ENCODE assay signal across 21 cellular contexts in genomic region chr19:1450735-1451669, GRCh38. TPM values are rescaled to one million over a fixed set of nuclear protein-coding genes. Genes with fewer than 3 reads are reported as not detected.
DNase-seq lines count a peak whose midpoint lies in the region; ATAC-seq, FAIRE-seq and TF ChIP-seq lines count a peak whose summit lies in the region.
"Had no signal": no experiment of that assay in that cellular context is flagged by ENCODE, and none has a peak within 500 bp of the region (broad histone marks: within the 10 kb centered on the region; RNA-seq: fewer than 3 reads in every experiment).

No MANE protein-coding gene starts in this region.

- H4K20me1 ChIP-seq in endothelial cell of umbilical vein (replicated peaks; ENCODE audit: control insufficient read depth, extremely low read depth, insufficient read depth, low read length): no peaks in the 10 kb centered on the region

- no peak overlapping the region for H3K4me2 ChIP-seq in endothelial cell of umbilical vein (ENCODE audit: insufficient read depth, low read length)

- no peak overlapping the region for H2AFZ ChIP-seq in endothelial cell of umbilical vein (ENCODE audit: low read depth, low read length)
- H2AFZ ChIP-seq: hepatocyte had no signal

- no TSS peak for BruUV-seq in endothelial cell of umbilical vein (replicated peaks; lab: Mats Ljungman, UMichigan)

- H3K9ac ChIP-seq in endothelial cell of umbilical vein (replicated peaks; ENCODE audit: extremely low read depth, insufficient read depth, low read length): no peak overlapping the region

- ATAC-seq in T-helper 17 cell: no peak
- ATAC-seq: left lobe of liver had no signal

- no peaks in the 10 kb centered on the region for H3K4me1 ChIP-seq in endothelial cell of umbilical vein (ENCODE audit: control insufficient read depth, extremely low read depth, insufficient read depth, low read length)

- peak overlapping the region; percentile 63 for H3K4me3 Mint-ChIP-seq in T-helper 17 cell
- H3K4me3 Mint-ChIP-seq: CD8-positive, alpha-beta T cell; T-helper 1 cell treated with Interleukin-12 subunit alpha and Interleukin-12 subunit beta and Interleukin-4 antibody, amounts not matched to agents 30 μg/mL and 1 μg/mL, for 36 hours had no signal

- CTCF ChIA-PET in endothelial cell of umbilical vein (lab: Charles Lee): no interaction called here

- no peak overlapping the region for H3K4me3 ChIP-seq in endothelial cell of umbilical vein (replicated peaks in 1 of 3; ENCODE audit: insufficient read depth in 1 of 3, low read depth in 1 of 3, low read length in 3 of 3)
- H3K4me3 ChIP-seq: colonic mucosa, HAP-1, hepatocyte had no signal

- no peak for TF ChIP-seq CTCF in endothelial cell of umbilical vein (IDR thresholded peaks at IDR 0.05; ENCODE audit: extremely low read depth in 1 of 2, insufficient read depth in 1 of 2, low read depth in 1 of 2, low read length in 2 of 2)

- dilution Hi-C loops in endothelial cell of umbilical vein (cut with MboI; ENCODE audit: extremely low pct_ligation_motif_present, low sequenced_read_pairs): no loop called here

- H3K27ac Mint-ChIP-seq in T-helper 17 cell: no peak overlapping the region
- H3K27ac Mint-ChIP-seq: CD8-positive, alpha-beta T cell; T-helper 1 cell treated with Interleukin-12 subunit alpha and Interleukin-12 subunit beta and Interleukin-4 antibody, amounts not matched to agents 30 μg/mL and 1 μg/mL, for 36 hours had no signal

- H3K9me1 ChIP-seq in endothelial cell of umbilical vein (replicated peaks; ENCODE audit: control insufficient read depth, extremely low read depth, insufficient read depth, low read length): no peaks in the 10 kb centered on the region

- H3K27me3 Mint-ChIP-seq in T-helper 17 cell: peaks cover 51% of the 10 kb centered on the region

- TF ChIP-seq POLR2A in endothelial cell of umbilical vein (IDR thresholded peaks at IDR 0.05; ENCODE audit: low read depth, low read length): no peak

- intact Hi-C loops in endothelial cell of umbilical vein (cut with micrococcal nuclease): no loop called here

- H3K27ac ChIP-seq in endothelial cell of umbilical vein (ENCODE audit: insufficient read depth, low read depth, low read length): no peak overlapping the region
- H3K27ac ChIP-seq: 22Rv1, colonic mucosa, hepatocyte had no signal

- no peak for FAIRE-seq in endothelial cell of umbilical vein (lab: Jason Lieb, UNC)
- FAIRE-seq: GM12891, RCC 7860 had no signal

- peaks cover 16% of the 10 kb centered on the region for H3K36me3 Mint-ChIP-seq in T-helper 17 cell (ENCODE audit: low read depth)
- H3K36me3 Mint-ChIP-seq: CD8-positive, alpha-beta T cell had no signal

- no peaks in the 10 kb centered on the region for H3K79me2 ChIP-seq in endothelial cell of umbilical vein (ENCODE audit: control insufficient read depth, insufficient read depth, low read length)
- H3K79me2 ChIP-seq: hepatocyte had no signal

- H3K27me3 ChIP-seq in endothelial cell of umbilical vein (ENCODE audit: control insufficient read depth in 2 of 2, insufficient read depth in 2 of 2, low read length in 2 of 2): peaks cover 30 to 44% of the 10 kb centered on the region in 2 experiments

- POLR2A ChIA-PET in endothelial cell of umbilical vein (lab: Charles Lee): no interaction called here

- H3K4me1 Mint-ChIP-seq in T-helper 17 cell: peaks cover 19% of the 10 kb centered on the region

- H3K9me3 ChIP-seq in T-helper 17 cell (ENCODE audit: control insufficient read depth, low read length, poor library complexity, severe bottlenecking) (no peaks in the 10 kb centered on the region), endothelial cell of umbilical vein (replicated peaks; ENCODE audit: control insufficient read depth, insufficient read depth, low read length) (no peaks in the 10 kb centered on the region)
- H3K9me3 ChIP-seq: colonic mucosa, HAP-1 had no signal

- H3K36me3 ChIP-seq in endothelial cell of umbilical vein (ENCODE audit: control insufficient read depth in 2 of 2, extremely low read depth in 1 of 2, insufficient read depth in 2 of 2, low read length in 2 of 2): no peaks in the 10 kb centered on the region
- H3K36me3 ChIP-seq: colonic mucosa, HAP-1 had no signal

- DNase-seq in DMS 273 (lab: John Stamatoyannopoulos, UW; ENCODE audit: unreplicated experiment) (peak; percentile 54), DMS 273 treated with DMSO at 0.1 percent for 48 hours (lab: John Stamatoyannopoulos, UW) (no peak), T-helper 17 cell (no peak), endothelial cell of umbilical vein (ENCODE audit: low read depth, low spot score) (no peak), pons (ENCODE audit: low spot score) (peak; percentile 47), NOMO-1 treated with DMSO at 0.1 percent for 48 hours (lab: John Stamatoyannopoulos, UW; ENCODE audit: unreplicated experiment) (no peak), SIG-M5 (lab: John Stamatoyannopoulos, UW) (no peak)
- DNase-seq in activated CD4-positive, alpha-beta T cell treated with anti-CD3 and anti-CD28 coated beads, Interleukin-2, amount 50 U/mL, for 1 hour: no peak
- DNase-seq: activated CD4-positive, alpha-beta T cell treated with anti-CD3 and anti-CD28 coated beads for 1 hour; CD8-positive, alpha-beta T cell; colonic mucosa; KBM-7; NCI-H1436; NCI-H524 treated with DMSO at 0.1 percent for 48 hours had no signal

TF ChIP-seq in endothelial cell of umbilical vein, 7 proteins besides CTCF, POLR2A, EP300 and RAD21:
- no peak for TF ChIP-seq GATA2 (IDR thresholded peaks at IDR 0.05; ENCODE audit: insufficient read depth, insufficient read length, low read depth, low read length)
- peak; percentile 13 for TF ChIP-seq EZH2 (IDR thresholded peaks at IDR 0.05; ENCODE audit: borderline replicate concordance, low read depth, low read length, severe bottlenecking)

RNA-seq across cellular contexts. Expression of gene APC2, which starts 1.1 kb away (rescaled TPM):
- total RNA-seq in T-helper 17 cell: under 1 TPM; 0.07 to 0.44 TPM
- total RNA-seq in endothelial cell of umbilical vein: 0.04 and 0.23 TPM in 2 replicates
- polyA plus RNA-seq in endothelial cell of umbilical vein: 0.01 and 0.05 TPM in 2 replicates
- polyA plus RNA-seq in endothelial cell of umbilical vein (2011; cell fraction: cytosol; rRNA removed): 0.01 and 0.03 TPM in 2 replicates
- 0.10 and 0.12 TPM in 2 replicates for polyA plus RNA-seq in endothelial cell of umbilical vein (2011; cell fraction: nucleus; rRNA removed)
- 0.15 and 0.19 TPM in 2 replicates for polyA plus RNA-seq in endothelial cell of umbilical vein (2012)
- polyA minus RNA-seq in endothelial cell of umbilical vein: 0.04 TPM in 1 of 2 replicates, not detected in the other
- 0.41 TPM for polyA minus RNA-seq in endothelial cell of umbilical vein (2011; cell fraction: cytosol; rRNA and poly(A)+ RNA removed)
- polyA minus RNA-seq in endothelial cell of umbilical vein (2011; cell fraction: nucleus; rRNA and poly(A)+ RNA removed): 0.19 and 0.24 TPM in 2 replicates

RNA-seq across cellular contexts. Expression of gene RPS15, which starts 12.8 kb away (rescaled TPM):
- total RNA-seq in T-helper 17 cell (1,000 to 10,000 TPM; 1,653 to 1,678 TPM), endothelial cell of umbilical vein (1,260 and 1,287 TPM in 2 replicates)
- polyA plus RNA-seq in endothelial cell of umbilical vein: 2,646 and 3,270 TPM in 2 replicates
- polyA plus RNA-seq in endothelial cell of umbilical vein (2011; cell fraction: cytosol; rRNA removed): 2,566 and 2,596 TPM in 2 replicates
- polyA plus RNA-seq in endothelial cell of umbilical vein (2011; cell fraction: nucleus; rRNA removed): 642 and 652 TPM in 2 replicates
- 1,687 and 2,164 TPM in 2 replicates for polyA plus RNA-seq in endothelial cell of umbilical vein (2012)
- 334 and 411 TPM in 2 replicates for polyA minus RNA-seq in endothelial cell of umbilical vein
- 1,670 TPM for polyA minus RNA-seq in endothelial cell of umbilical vein (2011; cell fraction: cytosol; rRNA and poly(A)+ RNA removed)
- 86.6 and 136 TPM in 2 replicates for polyA minus RNA-seq in endothelial cell of umbilical vein (2011; cell fraction: nucleus; rRNA and poly(A)+ RNA removed)

RNA-seq across cellular contexts. Expression of gene C19orf25, which starts 28.0 kb away (rescaled TPM):
- total RNA-seq in T-helper 17 cell (10 to 100 TPM; 24.3 to 29.0 TPM), endothelial cell of umbilical vein (28.0 and 29.0 TPM in 2 replicates)
- 34.6 and 40.3 TPM in 2 replicates for polyA plus RNA-seq in endothelial cell of umbilical vein
- polyA plus RNA-seq in endothelial cell of umbilical vein (2011; cell fraction: cytosol; rRNA removed): 21.2 and 27.3 TPM in 2 replicates
- 20.9 TPM in 2 replicates for polyA plus RNA-seq in endothelial cell of umbilical vein (2011; cell fraction: nucleus; rRNA removed)
- 10.8 and 16.6 TPM in 2 replicates for polyA plus RNA-seq in endothelial cell of umbilical vein (2012)
- polyA minus RNA-seq in endothelial cell of umbilical vein: 7.0 and 9.5 TPM in 2 replicates
- polyA minus RNA-seq in endothelial cell of umbilical vein (2011; cell fraction: cytosol; rRNA and poly(A)+ RNA removed): 19.0 TPM
- 9.1 and 11.3 TPM in 2 replicates for polyA minus RNA-seq in endothelial cell of umbilical vein (2011; cell fraction: nucleus; rRNA and poly(A)+ RNA removed)

RNA-seq across cellular contexts. Expression of gene PCSK4, which starts 39.1 kb away (rescaled TPM):
- total RNA-seq in T-helper 17 cell (1 to 10 TPM; 3.3 to 4.5 TPM), endothelial cell of umbilical vein (0.92 and 1.2 TPM in 2 replicates)
- polyA plus RNA-seq in endothelial cell of umbilical vein: 1.7 TPM in 2 replicates
- 0.41 and 0.48 TPM in 2 replicates for polyA plus RNA-seq in endothelial cell of umbilical vein (2011; cell fraction: cytosol; rRNA removed)
- polyA plus RNA-seq in endothelial cell of umbilical vein (2011; cell fraction: nucleus; rRNA removed): 5.9 and 7.2 TPM in 2 replicates
- 0.96 and 2.2 TPM in 2 replicates for polyA plus RNA-seq in endothelial cell of umbilical vein (2012)
- 1.2 and 1.4 TPM in 2 replicates for polyA minus RNA-seq in endothelial cell of umbilical vein
- polyA minus RNA-seq in endothelial cell of umbilical vein (2011; cell fraction: cytosol; rRNA and poly(A)+ RNA removed): 0.61 TPM
- polyA minus RNA-seq in endothelial cell of umbilical vein (2011; cell fraction: nucleus; rRNA and poly(A)+ RNA removed): 0.38 and 1.1 TPM in 2 replicates

RNA-seq across cellular contexts. Expression of gene REEP6, which starts 40.0 kb away (rescaled TPM):
- total RNA-seq in T-helper 17 cell (1 to 10 TPM; 1.8 to 2.3 TPM), endothelial cell of umbilical vein (1.5 and 1.8 TPM in 2 replicates)
- 1.3 and 1.5 TPM in 2 replicates for polyA plus RNA-seq in endothelial cell of umbilical vein
- 0.56 TPM in 2 replicates for polyA plus RNA-seq in endothelial cell of umbilical vein (2011; cell fraction: cytosol; rRNA removed)
- polyA plus RNA-seq in endothelial cell of umbilical vein (2011; cell fraction: nucleus; rRNA removed): 0.21 and 0.56 TPM in 2 replicates
- polyA plus RNA-seq in endothelial cell of umbilical vein (2012): 2.0 and 3.6 TPM in 2 replicates
- polyA minus RNA-seq in endothelial cell of umbilical vein: 0.49 and 1.5 TPM in 2 replicates
- polyA minus RNA-seq in endothelial cell of umbilical vein (2011; cell fraction: cytosol; rRNA and poly(A)+ RNA removed): 5.2 TPM
- not detected in 2 replicates for polyA minus RNA-seq in endothelial cell of umbilical vein (2011; cell fraction: nucleus; rRNA and poly(A)+ RNA removed)

Comparison
In these comparisons a context has a peak if more than half of its experiments do, and no peak if none do; other contexts are left out.
1. DNase-seq: peak in DMS 273 (single experiment) and pons (single experiment); none in DMS 273 treated with DMSO at 0.1 percent for 48 hours (single experiment), T-helper 17 cell (0 of 3), endothelial cell of umbilical vein (single experiment), NOMO-1 treated with DMSO at 0.1 percent for 48 hours (single experiment), SIG-M5 (single experiment) and activated CD4-positive, alpha-beta T cell treated with anti-CD3 and anti-CD28 coated beads, Interleukin-2, amount 50 U/mL, for 1 hour (single experiment).